27 cellular contexts compared by ENCODE assay signal in the genomic region with DNA sequence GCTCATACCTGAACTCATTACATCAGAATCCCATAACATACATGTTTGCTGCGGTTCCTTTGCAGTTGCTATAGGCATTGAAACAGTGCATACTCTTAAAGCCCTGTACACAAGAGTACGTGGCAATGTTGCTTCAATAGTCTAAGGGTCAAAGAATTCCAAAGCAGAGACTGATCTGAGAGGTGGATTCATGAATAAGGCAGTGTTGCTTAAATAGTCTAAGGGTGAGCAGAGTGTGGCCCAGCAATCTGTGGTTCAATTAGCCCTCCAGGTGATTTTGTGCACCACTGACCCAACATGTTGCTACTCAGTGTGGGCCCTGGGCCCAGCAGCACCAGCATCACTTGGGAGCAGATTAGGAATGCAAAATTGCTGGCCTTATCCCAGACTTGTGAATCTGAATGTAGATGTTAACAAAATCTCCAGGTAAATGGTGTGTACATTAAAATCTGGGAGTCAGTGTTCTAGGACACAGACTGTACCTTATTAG.
"Had no signal": no experiment of that assay in that cellular context is flagged by ENCODE, and none has a peak within 500 bp of the region (broad histone marks: within the 10 kb centered on the region; RNA-seq: fewer than 3 reads in every experiment).

No MANE protein-coding gene starts in this region.

- H3K4me3 Mint-ChIP-seq: memory B cell; naive thymus-derived CD4-positive, alpha-beta T cell; nephron progenitor cell; neural progenitor cell; stimulated activated naive B cell treated with anti-CD40 and anti-IgM and Interleukin-4, amounts not matched to agents 10 μg/mL and 1 μg/mL and 100 μg/mL, for 72 hours had no signal

- H3K9me3 Mint-ChIP-seq: memory B cell; nephron progenitor cell; neural progenitor cell; stimulated activated naive B cell treated with anti-CD40 and anti-IgM and Interleukin-4, amounts not matched to agents 10 μg/mL and 1 μg/mL and 100 μg/mL, for 72 hours had no signal

- H3K4me1 Mint-ChIP-seq: memory B cell; naive thymus-derived CD4-positive, alpha-beta T cell; stimulated activated naive B cell treated with anti-CD40 and anti-IgM and Interleukin-4, amounts not matched to agents 10 μg/mL and 1 μg/mL and 100 μg/mL, for 72 hours had no signal

- H3K27me3 Mint-ChIP-seq: progenitor cell of endocrine pancreas had no signal

- DNase-seq: heart right ventricle; islet precursor cell; left ventricle myocardium inferior; midbrain; mucosa of descending colon; naive thymus-derived CD4-positive, alpha-beta T cell; nephron progenitor cell; occipital lobe; right lobe of liver; stimulated activated CD4-positive, alpha-beta T cell treated with anti-CD3 and anti-CD28 coated beads, Interleukin-1b, Interleukin-23, amount 100 ng/mL, for 48 hours; stimulated activated CD4-positive, alpha-beta T cell treated with anti-CD3 and anti-CD28 coated beads, Interleukin-2, amount 100 ng/mL, for 48 hours; stimulated activated CD4-positive, alpha-beta T cell treated with anti-CD3 and anti-CD28 coated beads, Interleukin-4, amount 100 ng/mL, for 4 hours; stimulated activated CD8-positive, alpha-beta memory T cell treated with anti-CD3 and anti-CD28 coated beads, Interleukin-4, amount 100 ng/mL, for 48 hours; stimulated activated naive B cell treated with anti-CD40 and anti-IgM and Interleukin-4, amounts not matched to agents 10 μg/mL and 1 μg/mL and 100 μg/mL, for 72 hours; stimulated activated naive CD8-positive, alpha-beta T cell treated with anti-CD3 and anti-CD28 coated beads, Interleukin-15, Interleukin-2, amounts not matched to agents 100 U/mL and 50 U/mL, for 24 hours; stomach; testis; upper lobe of left lung had no signal

- H3K27ac ChIP-seq: heart right ventricle, hepatocyte, left ventricle myocardium inferior, neural progenitor cell, neutrophil, parathyroid adenoma, right atrium auricular region, right lobe of liver, stomach, testis, tibial nerve, upper lobe of left lung, vagina had no signal

- ATAC-seq: heart right ventricle; mucosa of descending colon; naive thymus-derived CD4-positive, alpha-beta T cell; right lobe of liver; stimulated activated naive B cell treated with anti-CD40 and anti-IgM and Interleukin-4, amounts not matched to agents 10 μg/mL and 1 μg/mL and 100 μg/mL, for 72 hours had no signal

- H3K27ac Mint-ChIP-seq: memory B cell; naive thymus-derived CD4-positive, alpha-beta T cell; nephron progenitor cell; neural progenitor cell; progenitor cell of endocrine pancreas; stimulated activated naive B cell treated with anti-CD40 and anti-IgM and Interleukin-4, amounts not matched to agents 10 μg/mL and 1 μg/mL and 100 μg/mL, for 72 hours had no signal

- H3K36me3 Mint-ChIP-seq: memory B cell; naive thymus-derived CD4-positive, alpha-beta T cell; stimulated activated naive B cell treated with anti-CD40 and anti-IgM and Interleukin-4, amounts not matched to agents 10 μg/mL and 1 μg/mL and 100 μg/mL, for 72 hours had no signal
